In genomic region chr10:24858244-24858907, GRCh38 we compare ENCODE assay signal across 2 cellular contexts.
TF ChIP-seq lines count a peak whose summit lies in the region.

No MANE protein-coding gene starts in this region.

TF ChIP-seq in IMR-90, 13 proteins besides CTCF, POLR2A, EP300 and RAD21:
- TF ChIP-seq MAFK (IDR thresholded peaks at IDR 0.05; ENCODE audit: low read depth, low read length), result no peak
- TF ChIP-seq CEBPB (IDR thresholded peaks at IDR 0.05; ENCODE audit: low read depth, low read length), result peak; percentile 83

TF ChIP-seq in SK-N-SH, 30 proteins besides CTCF, POLR2A, EP300 and RAD21:
- peak; percentile 53; the same call in 1 of the 2 replicates for TF ChIP-seq NFIC (IDR thresholded peaks at IDR 0.05; ENCODE audit: borderline replicate concordance)
- TF ChIP-seq SIN3A (IDR thresholded peaks at IDR 0.05; ENCODE audit: borderline replicate concordance, low read depth, low read length), result no peak
- peak; percentile 18; the same call in 1 of the 2 replicates for TF ChIP-seq POLR2AphosphoS5 (IDR thresholded peaks at IDR 0.05; ENCODE audit: low read depth, low read length)
- TF ChIP-seq MAX (IDR thresholded peaks at IDR 0.05; ENCODE audit: low read depth), result peak; percentile 30; the same call in 1 of the 2 replicates
- peak; percentile 88 for TF ChIP-seq TCF12 (IDR thresholded peaks at IDR 0.05)
- peak; percentile 67 for TF ChIP-seq JUND (IDR thresholded peaks at IDR 0.05)
- TF ChIP-seq MEF2A (IDR thresholded peaks at IDR 0.05; ENCODE audit: borderline replicate concordance, low read depth), result no peak
- peak; percentile 83 for TF ChIP-seq FOSL2 (IDR thresholded peaks at IDR 0.05; ENCODE audit: borderline replicate concordance, low read depth)
- TF ChIP-seq PBX3 (IDR thresholded peaks at IDR 0.05), result peak; percentile 71
- TF ChIP-seq TEAD4 (IDR thresholded peaks at IDR 0.05; ENCODE audit: borderline replicate concordance, insufficient read depth), result peak; percentile 57; the same call in 1 of the 2 replicates
- TF ChIP-seq RXRA (IDR thresholded peaks at IDR 0.05; ENCODE audit: borderline replicate concordance, low read depth), result 0 out of 2 replicates have a peak, but pooled peaks have one; percentile 10
